In genomic region chr6:127343753-127344659, GRCh38 we compare ENCODE assay signal across 1 cellular context.
TF ChIP-seq lines count a peak whose summit lies in the region.

No MANE protein-coding gene starts in this region.

TF ChIP-seq in GM23338, 12 proteins besides CTCF, POLR2A, EP300 and RAD21:
- TF ChIP-seq ETS1 (IDR thresholded peaks at IDR 0.05) (no peak), JUNB (IDR thresholded peaks at IDR 0.05; ENCODE audit: unreplicated experiment) (no peak), REST (IDR thresholded peaks at IDR 0.05; ENCODE audit: unreplicated experiment) (no peak), POLR2AphosphoS5 (IDR thresholded peaks at IDR 0.05; ENCODE audit: low read depth) (no peak), CREB1 (CRISPR knock-in tag; IDR thresholded peaks at IDR 0.05; ENCODE audit: low read depth) (no peak), ZNF462 (CRISPR knock-in tag; IDR thresholded peaks at IDR 0.05) (no peak), ZNF114 (CRISPR knock-in tag; IDR thresholded peaks at IDR 0.05) (no peak), EZH2 (IDR thresholded peaks at IDR 0.05; ENCODE audit: low read depth, unreplicated experiment) (no peak), NANOG (IDR thresholded peaks at IDR 0.05; ENCODE audit: borderline replicate concordance) (no peak)
